19 cellular contexts compared by ENCODE assay signal in genomic region chr11:3952715-3953114, GRCh38.
DNase-seq lines count a peak whose midpoint lies in the region; ATAC-seq and TF ChIP-seq lines count a peak whose summit lies in the region.
"Had no signal": no experiment of that assay in that cellular context is flagged by ENCODE, and none has a peak within 500 bp of the region (broad histone marks: within the 10 kb centered on the region; RNA-seq: fewer than 3 reads in every experiment).

No MANE protein-coding gene starts in this region.

- H3K27ac Mint-ChIP-seq in CD4-positive, alpha-beta memory T cell = peak overlapping the region; percentile 80 to 94 (median 89)
- H3K27ac Mint-ChIP-seq in activated CD4-positive, alpha-beta memory T cell treated with anti-CD3 and anti-CD28 coated beads, Interleukin-2, amount 10 ng/mL, durations not matched to agents 7 days and 5 days = peak overlapping the region; percentile 90
- H3K27ac Mint-ChIP-seq in immature natural killer cell = peak overlapping the region; percentile 67 to 95 (median 89)
- H3K27ac Mint-ChIP-seq: HFFc6, neural progenitor cell, type B pancreatic cell had no signal

- TF ChIP-seq CTCF in DND-41 (IDR thresholded peaks at IDR 0.05; ENCODE audit: borderline replicate concordance, extremely low read depth, low read length, poor library complexity, severe bottlenecking) = no peak
- TF ChIP-seq CTCF in sigmoid colon (IDR thresholded peaks at IDR 0.05) = no peak

- TF ChIP-seq POLR2A in sigmoid colon (IDR thresholded peaks at IDR 0.05) = no peak

- H3K4me2 ChIP-seq in DND-41 (ENCODE audit: insufficient read depth, low read length) = no peak overlapping the region; the same call in 1 of the 2 replicates
- H3K4me2 ChIP-seq: BLaER1, neural progenitor cell had no signal

- TF ChIP-seq EP300 in sigmoid colon (IDR thresholded peaks at IDR 0.05) = no peak

- peaks cover 1 to 15% of the 10 kb centered on the region in 2 donors for H3K36me3 Mint-ChIP-seq in CD4-positive, alpha-beta memory T cell
- peaks cover 61% of the 10 kb centered on the region for H3K36me3 Mint-ChIP-seq in activated CD4-positive, alpha-beta memory T cell treated with anti-CD3 and anti-CD28 coated beads, Interleukin-2, amount 10 ng/mL, durations not matched to agents 7 days and 5 days (ENCODE audit: low read depth)
- peaks cover 0 to 7% (median 4%) of the 10 kb centered on the region in 3 donors for H3K36me3 Mint-ChIP-seq in immature natural killer cell
- H3K36me3 Mint-ChIP-seq: neural progenitor cell, type B pancreatic cell had no signal

- no peak for DNase-seq in CD4-positive, alpha-beta memory T cell
- DNase-seq in DND-41 (no peak), immature natural killer cell (no peak), sigmoid colon (no peak)
- no peak for DNase-seq in activated CD4-positive, alpha-beta memory T cell treated with anti-CD3 and anti-CD28 coated beads, Interleukin-2, amount 10 ng/mL, durations not matched to agents 7 days and 5 days
- DNase-seq: activated T-cell treated with anti-CD3 and anti-CD28 coated beads for 4 hours; aorta; DMS53; heart right ventricle; HFFc6; NCI-H187; NCI-H345; NK-92 treated with Interleukin-12 subunit alpha and Interleukin-12 subunit beta, amount 100 ng/mL, for 24 hours; stimulated activated naive CD8-positive, alpha-beta T cell treated with anti-CD3 and anti-CD28 coated beads, Interleukin-15, Interleukin-2, amounts not matched to agents 100 U/mL and 50 U/mL, for 24 hours had no signal

- no peaks in the 10 kb centered on the region for H3K9me3 Mint-ChIP-seq in CD4-positive, alpha-beta memory T cell
- no peaks in the 10 kb centered on the region for H3K9me3 Mint-ChIP-seq in activated CD4-positive, alpha-beta memory T cell treated with anti-CD3 and anti-CD28 coated beads, Interleukin-2, amount 10 ng/mL, durations not matched to agents 7 days and 5 days
- H3K9me3 Mint-ChIP-seq in immature natural killer cell = no peaks in the 10 kb centered on the region
- H3K9me3 Mint-ChIP-seq: HFFc6, neural progenitor cell, type B pancreatic cell had no signal

- H3K36me3 ChIP-seq in CD4-positive, alpha-beta memory T cell (ENCODE audit: insufficient read depth, low read length) = no peaks in the 10 kb centered on the region
- H3K36me3 ChIP-seq in DND-41 (ENCODE audit: insufficient read depth, low read length) = no peaks in the 10 kb centered on the region
- H3K36me3 ChIP-seq in sigmoid colon = no peaks in the 10 kb centered on the region
- H3K36me3 ChIP-seq: BLaER1, heart right ventricle, neural progenitor cell had no signal

- no peak overlapping the region for H3K4me3 ChIP-seq in CD4-positive, alpha-beta memory T cell (ENCODE audit: low read length in 2 of 2)
- H3K4me3 ChIP-seq in DND-41 (ENCODE audit: low read depth in 1 of 2, low read length in 2 of 2) = no peak overlapping the region
- H3K4me3 ChIP-seq in sigmoid colon = no peak overlapping the region
- H3K4me3 ChIP-seq: BLaER1, heart right ventricle, neural progenitor cell had no signal

- no peak overlapping the region for H2AFZ ChIP-seq in DND-41 (ENCODE audit: low read depth, low read length)
- H2AFZ ChIP-seq: neural progenitor cell had no signal

- H3K4me1 Mint-ChIP-seq in CD4-positive, alpha-beta memory T cell = peaks cover 72 to 93% (median 85%) of the 10 kb centered on the region in 4 donors
- H3K4me1 Mint-ChIP-seq in activated CD4-positive, alpha-beta memory T cell treated with anti-CD3 and anti-CD28 coated beads, Interleukin-2, amount 10 ng/mL, durations not matched to agents 7 days and 5 days = peaks cover 89% of the 10 kb centered on the region
- H3K4me1 Mint-ChIP-seq in immature natural killer cell = peaks cover 86 to 94% of the 10 kb centered on the region in 2 donors

- H4K20me1 ChIP-seq in DND-41 (ENCODE audit: insufficient read depth, low read length) = no peaks in the 10 kb centered on the region
- H4K20me1 ChIP-seq: BLaER1 had no signal

- H3K4me3 Mint-ChIP-seq in CD4-positive, alpha-beta memory T cell = peak overlapping the region in 6 of 8 donors; percentile 53 to 81 (median 69)
- no peak overlapping the region for H3K4me3 Mint-ChIP-seq in activated CD4-positive, alpha-beta memory T cell treated with anti-CD3 and anti-CD28 coated beads, Interleukin-2, amount 10 ng/mL, durations not matched to agents 7 days and 5 days
- peak overlapping the region in 4 of 5 donors; percentile 18 to 62 (median 48) for H3K4me3 Mint-ChIP-seq in immature natural killer cell
- H3K4me3 Mint-ChIP-seq: HFFc6, neural progenitor cell, type B pancreatic cell had no signal

- intact Hi-C loops in CD4-positive, alpha-beta memory T cell (cut with micrococcal nuclease) = no loop called here
- intact Hi-C loops in sigmoid colon (cut with DNase I) = no loop called here

- H3K27me3 Mint-ChIP-seq in CD4-positive, alpha-beta memory T cell = no peaks in the 10 kb centered on the region
- no peaks in the 10 kb centered on the region for H3K27me3 Mint-ChIP-seq in activated CD4-positive, alpha-beta memory T cell treated with anti-CD3 and anti-CD28 coated beads, Interleukin-2, amount 10 ng/mL, durations not matched to agents 7 days and 5 days
- peaks cover 0 to 5% (median 1%) of the 10 kb centered on the region in 3 donors for H3K27me3 Mint-ChIP-seq in immature natural killer cell (ENCODE audit: low read depth in 3 of 3)
- H3K27me3 Mint-ChIP-seq: type B pancreatic cell had no signal

- ATAC-seq in DND-41 (ENCODE audit: insufficient read depth, low read depth) (no peak), GM21367 (IDR thresholded peaks at IDR 0.05; ENCODE audit: unreplicated experiment) (no peak), HG02852 (IDR thresholded peaks at IDR 0.05; ENCODE audit: unreplicated experiment) (no peak)
- ATAC-seq: stimulated activated naive CD8-positive, alpha-beta T cell treated with anti-CD3 and anti-CD28 coated beads, Interleukin-15, Interleukin-2, amounts not matched to agents 100 U/mL and 50 U/mL, for 24 hours had no signal

- no peaks in the 10 kb centered on the region for H3K27me3 ChIP-seq in CD4-positive, alpha-beta memory T cell (ENCODE audit: insufficient read depth, low read length)
- H3K27me3 ChIP-seq in DND-41 (ENCODE audit: insufficient read depth, low read length, poor library complexity) (no peaks in the 10 kb centered on the region), sigmoid colon (no peaks in the 10 kb centered on the region)
- H3K27me3 ChIP-seq: BLaER1, heart right ventricle, neural progenitor cell had no signal

- POLR2A ChIA-PET in CD4-positive, alpha-beta memory T cell (lab: Charles Lee; ENCODE audit: partially characterized antibody) = interaction anchor here (2.0 to 13.1 kb wide), 3 partner anchors 10 to 103 kb away, joined by 7 to 229 read pairs (median 26); partner anchors contain the start of gene STIM1
- POLR2A ChIA-PET in activated CD4-positive, alpha-beta memory T cell treated with anti-CD3 and anti-CD28 coated beads, Interleukin-2, amount 10 ng/mL, durations not matched to agents 7 days and 5 days (lab: Charles Lee) = interaction anchor here (0.8 to 9.6 kb wide), 4 partner anchors 9 to 99 kb away, joined by 3 to 129 read pairs (median 4); partner anchors contain the start of gene STIM1

- H3K9ac ChIP-seq in DND-41 (ENCODE audit: low read depth, low read length) = no peak overlapping the region
- H3K9ac ChIP-seq: BLaER1, neural progenitor cell had no signal

- peaks cover 87% of the 10 kb centered on the region for H3K4me1 ChIP-seq in CD4-positive, alpha-beta memory T cell (ENCODE audit: insufficient read depth, low read length)
- H3K4me1 ChIP-seq in DND-41 (ENCODE audit: insufficient read depth, low read length) = peaks cover 67% of the 10 kb centered on the region
- H3K4me1 ChIP-seq in sigmoid colon = peaks cover 0 to 33% (median 32%) of the 10 kb centered on the region in 4 donors

- no peak overlapping the region for H3K27ac ChIP-seq in CD4-positive, alpha-beta memory T cell (ENCODE audit: low read depth, low read length)
- H3K27ac ChIP-seq in DND-41 (ENCODE audit: low read length) (peak overlapping the region; percentile 60), sigmoid colon (no peak overlapping the region)
- H3K27ac ChIP-seq: BLaER1, neural progenitor cell had no signal

- no peaks in the 10 kb centered on the region for H3K9me3 ChIP-seq in CD4-positive, alpha-beta memory T cell (ENCODE audit: control insufficient read depth in 1 of 2, low read length in 2 of 2)
- H3K9me3 ChIP-seq in DND-41 (ENCODE audit: insufficient read depth, low read length, severe bottlenecking) (no peaks in the 10 kb centered on the region), sigmoid colon (no peaks in the 10 kb centered on the region)
- H3K9me3 ChIP-seq: BLaER1, heart right ventricle had no signal

- H3K79me2 ChIP-seq in DND-41 (ENCODE audit: insufficient read depth, low read length) = peaks cover 83% of the 10 kb centered on the region

- CTCF ChIA-PET in CD4-positive, alpha-beta memory T cell (lab: Charles Lee; ENCODE audit: partially characterized antibody) = interaction anchor here (0.7 to 3.7 kb wide), 6 partner anchors 10 to 120 kb away, joined by 3 to 16 read pairs (median 6); partner anchors contain the start of genes RHOG and STIM1
- CTCF ChIA-PET in activated CD4-positive, alpha-beta memory T cell treated with anti-CD3 and anti-CD28 coated beads, Interleukin-2, amount 10 ng/mL, durations not matched to agents 7 days and 5 days (lab: Charles Lee) = interaction anchor here (1.2 to 2.4 kb wide), 4 partner anchors 10 to 98 kb away, joined by 3 to 9 read pairs (median 5); partner anchors contain the start of gene STIM1
